In the genomic region with DNA sequence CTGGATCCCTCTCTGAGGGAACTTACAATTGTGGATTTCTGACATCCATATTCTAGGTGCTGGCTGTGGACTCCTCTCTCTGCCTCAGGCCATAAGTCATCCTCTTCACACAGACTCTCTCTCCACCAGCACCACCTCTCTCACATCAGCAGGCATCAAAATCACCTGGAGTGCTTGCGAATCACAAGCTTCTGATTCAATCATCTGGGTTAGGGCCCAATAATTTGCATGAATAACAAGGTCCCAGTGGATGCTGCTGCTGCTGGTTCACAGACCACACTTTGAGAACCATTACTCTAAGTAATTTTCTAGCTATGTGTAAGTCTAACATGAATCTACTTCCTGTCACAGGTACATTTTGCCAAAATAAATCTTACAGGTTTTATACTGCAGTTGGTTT, we compare ENCODE assay signal across 14 cellular contexts.
DNase-seq lines count a peak whose midpoint lies in the region; ATAC-seq and TF ChIP-seq lines count a peak whose summit lies in the region.
"Had no signal": no experiment of that assay in that cellular context is flagged by ENCODE, and none has a peak within 500 bp of the region (broad histone marks: within the 10 kb centered on the region; RNA-seq: fewer than 3 reads in every experiment).

No MANE protein-coding gene starts in this region.

- H2BK5ac ChIP-seq in IMR-90 (ENCODE audit: low read depth, low read length, poor library complexity, severe bottlenecking), result peak overlapping the region; percentile 62

- no peaks in the 10 kb centered on the region; the same call in 1 of the 2 replicates for H3K36me3 ChIP-seq in IMR-90 (ENCODE audit: control insufficient read depth, insufficient read depth, low read length)

- 0 out of 2 replicates have a peak overlapping the region, but pooled peaks have one; percentile 50 for H3K23ac ChIP-seq in IMR-90 (ENCODE audit: low read depth, low read length)

- H3K4me1 ChIP-seq in IMR-90 (ENCODE audit: control insufficient read depth, insufficient read depth, low read length), result peaks cover 4% of the 10 kb centered on the region

- H3K9me1 ChIP-seq in IMR-90 (ENCODE audit: insufficient read depth, low read length), result no peaks in the 10 kb centered on the region

- CTCF ChIA-PET in CD4-positive, alpha-beta T cell (lab: Charles Lee), result no interaction called here
- CTCF ChIA-PET in IMR-90 (lab: Yijun Ruan, JAX), result no interaction called here

- H3K4ac ChIP-seq in IMR-90 (ENCODE audit: low read depth, low read length), result peak overlapping the region; percentile 26; the same call in 1 of the 2 replicates

- H3K79me1 ChIP-seq in IMR-90 (ENCODE audit: low read depth in 1 of 2, low read length in 2 of 2), result no peaks in the 10 kb centered on the region

- no peak for TF ChIP-seq CTCF in CD4-positive, alpha-beta T cell (IDR thresholded peaks at IDR 0.05)
- no peak for TF ChIP-seq CTCF in IMR-90 (conservative IDR thresholded peaks at IDR 0.05; ENCODE audit: low read depth, low read length)

- peak overlapping the region; percentile 88 for H4K5ac ChIP-seq in IMR-90 (ENCODE audit: low read depth, low read length)

- no peaks in the 10 kb centered on the region for H3K27me3 Mint-ChIP-seq in CD4-positive, alpha-beta T cell
- H3K27me3 Mint-ChIP-seq in activated naive CD8-positive, alpha-beta T cell treated with anti-CD3 and anti-CD28 coated beads, Interleukin-2, amount 10 ng/mL, durations not matched to agents 7 days and 5 days, result no peaks in the 10 kb centered on the region

- H3K27me3 ChIP-seq in CD4-positive, alpha-beta T cell (ENCODE audit: control insufficient read depth, insufficient read depth, low read length), result no peaks in the 10 kb centered on the region
- H3K27me3 ChIP-seq in IMR-90 (ENCODE audit: control insufficient read depth, insufficient read depth, low read length), result no peaks in the 10 kb centered on the region

- H4K20me1 ChIP-seq in IMR-90 (ENCODE audit: insufficient read depth, low read length), result no peaks in the 10 kb centered on the region

- POLR2A ChIA-PET in CD4-positive, alpha-beta T cell (lab: Charles Lee), result no interaction called here
- POLR2A ChIA-PET in IMR-90 (lab: Charles Lee; ENCODE audit: unreplicated experiment), result no interaction called here
- POLR2A ChIA-PET in activated naive CD8-positive, alpha-beta T cell treated with anti-CD3 and anti-CD28 coated beads, Interleukin-2, amount 10 ng/mL, durations not matched to agents 7 days and 5 days (lab: Charles Lee), result interaction anchor here (1.4 kb wide), 1 partner anchor 28 kb away, joined by 3 read pairs; no protein-coding TSS in a partner anchor

- H3K9me3 ChIP-seq in CD4-positive, alpha-beta T cell (ENCODE audit: control insufficient read depth, low read length), result no peaks in the 10 kb centered on the region
- H3K9me3 ChIP-seq in IMR-90 (ENCODE audit: control insufficient read depth, insufficient read depth, low read length), result no peaks in the 10 kb centered on the region; the same call in 1 of the 2 replicates

- H2BK20ac ChIP-seq in IMR-90 (ENCODE audit: low read depth, low read length), result peak overlapping the region; percentile 13; the same call in 1 of the 2 replicates

- no peak overlapping the region for H3K9ac ChIP-seq in IMR-90 (ENCODE audit: low read depth, low read length)

- no CpG with 5 or more reads among the region's 1 CpG for WGBS in IMR-90 (ENCODE audit: extremely low coverage in 2 of 2, insufficient read length in 1 of 2), 2 experiments

- peak overlapping the region; percentile 57 for H3K27ac Mint-ChIP-seq in CD4-positive, alpha-beta T cell
- H3K27ac Mint-ChIP-seq in activated naive CD8-positive, alpha-beta T cell treated with anti-CD3 and anti-CD28 coated beads, Interleukin-2, amount 10 ng/mL, durations not matched to agents 7 days and 5 days, result peak overlapping the region; percentile 93
- H3K27ac Mint-ChIP-seq: activated T-helper 1 cell treated with anti-CD3 and anti-CD28 coated beads, Interleukin-12 subunit alpha, Interleukin-12 subunit beta, Interleukin-2, Interleukin-4 antibody, amounts not matched to agents 30 ng/mL and 10 ng/mL and 1 ng/mL, durations not matched to agents 14 hours and 24 hours and 36 hours; endodermal cell had no signal

- peak overlapping the region; percentile 34; the same call in 1 of the 2 replicates for H3K14ac ChIP-seq in IMR-90 (replicated peaks; ENCODE audit: low read depth, low read length)

- H3K9me3 Mint-ChIP-seq in CD4-positive, alpha-beta T cell, result peaks cover 9% of the 10 kb centered on the region
- peaks cover 8% of the 10 kb centered on the region for H3K9me3 Mint-ChIP-seq in activated naive CD8-positive, alpha-beta T cell treated with anti-CD3 and anti-CD28 coated beads, Interleukin-2, amount 10 ng/mL, durations not matched to agents 7 days and 5 days

- ATAC-seq in CD4-positive, alpha-beta T cell (ENCODE audit: poor library complexity), result no peak
- ATAC-seq in IMR-90 (ENCODE audit: low read depth) (peak; percentile 69), HG03045 (IDR thresholded peaks at IDR 0.05; ENCODE audit: unreplicated experiment) (no peak), GM18867 (IDR thresholded peaks at IDR 0.05; ENCODE audit: unreplicated experiment) (no peak)
- ATAC-seq in activated naive CD8-positive, alpha-beta T cell treated with anti-CD3 and anti-CD28 coated beads, Interleukin-2, amount 10 ng/mL, durations not matched to agents 7 days and 5 days (ENCODE audit: low read depth), result peak; percentile 34
- ATAC-seq: mucosa of descending colon had no signal

- peak overlapping the region; percentile 55; the same call in 1 of the 2 replicates for H2BK120ac ChIP-seq in IMR-90 (ENCODE audit: low read depth, low read length)

- TF ChIP-seq POLR2A in IMR-90 (IDR thresholded peaks at IDR 0.05; ENCODE audit: low read depth, low read length), result no peak

- H3K4me3 ChIP-seq in IMR-90 (ENCODE audit: insufficient read depth, low read depth, low read length), result no peak overlapping the region
- H3K4me3 ChIP-seq: mucosa of descending colon had no signal

- peaks cover 17% of the 10 kb centered on the region for H3K4me1 Mint-ChIP-seq in CD4-positive, alpha-beta T cell (ENCODE audit: low read depth)
- peaks cover 11% of the 10 kb centered on the region for H3K4me1 Mint-ChIP-seq in activated naive CD8-positive, alpha-beta T cell treated with anti-CD3 and anti-CD28 coated beads, Interleukin-2, amount 10 ng/mL, durations not matched to agents 7 days and 5 days
- H3K4me1 Mint-ChIP-seq: endodermal cell had no signal

- dilution Hi-C loops in IMR-90 (cut with HindIII; ENCODE audit: low sequenced_read_pairs, unreplicated experiment), result no loop called here

- no peak overlapping the region for H3K4me3 Mint-ChIP-seq in CD4-positive, alpha-beta T cell
- H3K4me3 Mint-ChIP-seq in activated naive CD8-positive, alpha-beta T cell treated with anti-CD3 and anti-CD28 coated beads, Interleukin-2, amount 10 ng/mL, durations not matched to agents 7 days and 5 days, result peak overlapping the region; percentile 66
- H3K4me3 Mint-ChIP-seq: activated T-helper 1 cell treated with anti-CD3 and anti-CD28 coated beads, Interleukin-12 subunit alpha, Interleukin-12 subunit beta, Interleukin-2, Interleukin-4 antibody, amounts not matched to agents 30 ng/mL and 10 ng/mL and 1 ng/mL, durations not matched to agents 14 hours and 24 hours and 36 hours; endodermal cell had no signal

- H2AK5ac ChIP-seq in IMR-90 (ENCODE audit: low read depth, low read length), result no peak overlapping the region

- H3K56ac ChIP-seq in IMR-90 (ENCODE audit: extremely low read depth, insufficient read depth, low read length), result no peak overlapping the region

- BruUV-seq in IMR-90 (replicated peaks; lab: Mats Ljungman, UMichigan), result no TSS peak

- no peak for TF ChIP-seq RAD21 in IMR-90 (IDR thresholded peaks at IDR 0.05; ENCODE audit: low read length)

- H4K8ac ChIP-seq in IMR-90 (ENCODE audit: low read depth in 2 of 2, low read length in 2 of 2), result peak overlapping the region; percentile 44 to 94; a peak in 3 of 4 replicates

- intact Hi-C loops in CD4-positive, alpha-beta T cell (cut with DNase I, micrococcal nuclease), result no loop called here
- intact Hi-C loops in IMR-90 (cut with micrococcal nuclease), result no loop called here

- peak overlapping the region; percentile 99; the same call in 1 of the 2 replicates for H3K4me2 ChIP-seq in IMR-90 (ENCODE audit: low read depth, low read length)

- DNase-seq in CD4-positive, alpha-beta T cell, result no peak
- DNase-seq in IMR-90 (peak; percentile 13), glomerular visceral epithelial cell (ENCODE audit: extremely low spot score) (peak; percentile 1), NCI-H2227 treated with DMSO at 0.1 percent for 48 hours (lab: John Stamatoyannopoulos, UW) (no peak), globus pallidus (ENCODE audit: low spot score) (no peak)
- DNase-seq in activated naive CD8-positive, alpha-beta T cell treated with anti-CD3 and anti-CD28 coated beads, Interleukin-2, amount 10 ng/mL, durations not matched to agents 7 days and 5 days, result no peak
- DNase-seq: endodermal cell, kidney, mucosa of descending colon, NCI-H524, T-helper 1 cell had no signal

- H2AK9ac ChIP-seq in IMR-90 (replicated peaks; ENCODE audit: low read depth, low read length, poor library complexity), result peak overlapping the region; percentile 55

- H2BK15ac ChIP-seq in IMR-90 (ENCODE audit: low read depth, low read length), result peak overlapping the region; percentile 9; the same call in 1 of the 3 replicates

- peak overlapping the region; percentile 88 for H2AFZ ChIP-seq in IMR-90 (replicated peaks; ENCODE audit: low read length, poor library complexity)

- H4K91ac ChIP-seq in IMR-90 (ENCODE audit: insufficient read depth, low read depth, low read length), result peak overlapping the region; percentile 20; the same call in 1 of the 2 replicates

- H3K18ac ChIP-seq in IMR-90 (ENCODE audit: low read depth, low read length), result peak overlapping the region; percentile 79; the same call in 1 of the 2 replicates

- peaks cover 8% of the 10 kb centered on the region for H3K36me3 Mint-ChIP-seq in CD4-positive, alpha-beta T cell (ENCODE audit: low read depth)
- H3K36me3 Mint-ChIP-seq in activated naive CD8-positive, alpha-beta T cell treated with anti-CD3 and anti-CD28 coated beads, Interleukin-2, amount 10 ng/mL, durations not matched to agents 7 days and 5 days, result peaks cover 17% of the 10 kb centered on the region

- in situ Hi-C loops in IMR-90 (cut with MboI; ENCODE audit: low sequenced_read_pairs), result no loop called here

- no peak overlapping the region for H3K27ac ChIP-seq in CD4-positive, alpha-beta T cell (ENCODE audit: low read depth, low read length)
- H3K27ac ChIP-seq in IMR-90 (ENCODE audit: insufficient read depth, low read length), result no peak overlapping the region

TF ChIP-seq in IMR-90, 13 proteins besides CTCF, POLR2A, EP300 and RAD21 (continues in another document):
- TF ChIP-seq CEBPB (IDR thresholded peaks at IDR 0.05; ENCODE audit: low read depth, low read length), result no peak
- TF ChIP-seq BHLHE40 (IDR thresholded peaks at IDR 0.05; ENCODE audit: low read depth, low read length), result no peak
- no peak for TF ChIP-seq RCOR1 (IDR thresholded peaks at IDR 0.05; ENCODE audit: insufficient replicate concordance, low read length)
- no peak for TF ChIP-seq SMC3 (IDR thresholded peaks at IDR 0.05; ENCODE audit: low read depth, low read length)
- TF ChIP-seq NFE2L2 (IDR thresholded peaks at IDR 0.05; ENCODE audit: low read depth, low read length), result no peak
- TF ChIP-seq FOS (IDR thresholded peaks at IDR 0.05; ENCODE audit: low read depth, low read length), result no peak
- TF ChIP-seq RFX5 (IDR thresholded peaks at IDR 0.05; ENCODE audit: low read depth, low read length), result no peak

Comparison
In these comparisons a context has a peak if more than half of its experiments do, and no peak if none do; other contexts are left out.
1. ATAC-seq: peak in IMR-90 (single experiment) and activated naive CD8-positive, alpha-beta T cell treated with anti-CD3 and anti-CD28 coated beads, Interleukin-2, amount 10 ng/mL, durations not matched to agents 7 days and 5 days (single experiment); none in CD4-positive, alpha-beta T cell (single experiment), HG03045 (single experiment) and GM18867 (single experiment).
2. DNase-seq: peak in IMR-90 (single experiment) and glomerular visceral epithelial cell (single experiment); none in CD4-positive, alpha-beta T cell (0 of 10), activated naive CD8-positive, alpha-beta T cell treated with anti-CD3 and anti-CD28 coated beads, Interleukin-2, amount 10 ng/mL, durations not matched to agents 7 days and 5 days (single experiment), NCI-H2227 treated with DMSO at 0.1 percent for 48 hours (single experiment) and globus pallidus (single experiment).